Comparison of ENCODE assay signal across 1 cellular context in genomic region chr6:169702640-169703246, GRCh38.
A peak's percentile ranks its signal among the peaks of the same experiment; 100 is the strongest.
TF ChIP-seq lines count a peak whose summit lies in the region.

No MANE protein-coding gene starts in this region.

TF ChIP-seq in HEK293, 187 proteins besides CTCF, POLR2A, EP300 and RAD21 (continued from another document):
- TF ChIP-seq, protein P1, sequence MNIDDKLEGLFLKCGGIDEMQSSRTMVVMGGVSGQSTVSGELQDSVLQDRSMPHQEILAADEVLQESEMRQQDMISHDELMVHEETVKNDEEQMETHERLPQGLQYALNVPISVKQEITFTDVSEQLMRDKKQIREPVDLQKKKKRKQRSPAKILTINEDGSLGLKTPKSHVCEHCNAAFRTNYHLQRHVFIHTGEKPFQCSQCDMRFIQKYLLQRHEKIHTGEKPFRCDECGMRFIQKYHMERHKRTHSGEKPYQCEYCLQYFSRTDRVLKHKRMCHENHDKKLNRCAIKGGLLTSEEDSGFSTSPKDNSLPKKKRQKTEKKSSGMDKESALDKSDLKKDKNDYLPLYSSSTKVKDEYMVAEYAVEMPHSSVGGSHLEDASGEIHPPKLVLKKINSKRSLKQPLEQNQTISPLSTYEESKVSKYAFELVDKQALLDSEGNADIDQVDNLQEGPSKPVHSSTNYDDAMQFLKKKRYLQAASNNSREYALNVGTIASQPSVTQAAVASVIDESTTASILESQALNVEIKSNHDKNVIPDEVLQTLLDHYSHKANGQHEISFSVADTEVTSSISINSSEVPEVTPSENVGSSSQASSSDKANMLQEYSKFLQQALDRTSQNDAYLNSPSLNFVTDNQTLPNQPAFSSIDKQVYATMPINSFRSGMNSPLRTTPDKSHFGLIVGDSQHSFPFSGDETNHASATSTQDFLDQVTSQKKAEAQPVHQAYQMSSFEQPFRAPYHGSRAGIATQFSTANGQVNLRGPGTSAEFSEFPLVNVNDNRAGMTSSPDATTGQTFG (tag by site-specific recombination; IDR thresholded peaks at IDR 0.05; ENCODE audit: borderline replicate concordance) = no peak
- peak; percentile 61 for TF ChIP-seq SP2 (tag by site-specific recombination; IDR thresholded peaks at IDR 0.05)
- peak; percentile 55; the same call in 1 of the 2 replicates for TF ChIP-seq GLIS2 (tag by site-specific recombination; IDR thresholded peaks at IDR 0.05)
- no peak for TF ChIP-seq ZNF701 (tag by site-specific recombination; IDR thresholded peaks at IDR 0.05)
- TF ChIP-seq, protein P2, sequence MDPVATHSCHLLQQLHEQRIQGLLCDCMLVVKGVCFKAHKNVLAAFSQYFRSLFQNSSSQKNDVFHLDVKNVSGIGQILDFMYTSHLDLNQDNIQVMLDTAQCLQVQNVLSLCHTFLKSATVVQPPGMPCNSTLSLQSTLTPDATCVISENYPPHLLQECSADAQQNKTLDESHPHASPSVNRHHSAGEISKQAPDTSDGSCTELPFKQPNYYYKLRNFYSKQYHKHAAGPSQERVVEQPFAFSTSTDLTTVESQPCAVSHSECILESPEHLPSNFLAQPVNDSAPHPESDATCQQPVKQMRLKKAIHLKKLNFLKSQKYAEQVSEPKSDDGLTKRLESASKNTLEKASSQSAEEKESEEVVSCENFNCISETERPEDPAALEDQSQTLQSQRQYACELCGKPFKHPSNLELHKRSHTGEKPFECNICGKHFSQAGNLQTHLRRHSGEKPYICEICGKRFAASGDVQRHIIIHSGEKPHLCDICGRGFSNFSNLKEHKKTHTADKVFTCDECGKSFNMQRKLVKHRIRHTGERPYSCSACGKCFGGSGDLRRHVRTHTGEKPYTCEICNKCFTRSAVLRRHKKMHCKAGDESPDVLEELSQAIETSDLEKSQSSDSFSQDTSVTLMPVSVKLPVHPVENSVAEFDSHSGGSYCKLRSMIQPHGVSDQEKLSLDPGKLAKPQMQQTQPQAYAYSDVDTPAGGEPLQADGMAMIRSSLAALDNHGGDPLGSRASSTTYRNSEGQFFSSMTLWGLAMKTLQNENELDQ (tag by site-specific recombination; IDR thresholded peaks at IDR 0.05; ENCODE audit: low read depth) = no peak
- TF ChIP-seq BCL11B (tag by site-specific recombination; IDR thresholded peaks at IDR 0.05; ENCODE audit: low read depth) = no peak
- TF ChIP-seq HOXA7 (CRISPR knock-in tag; IDR thresholded peaks at IDR 0.05; ENCODE audit: borderline replicate concordance) = no peak
- no peak for TF ChIP-seq ZNF354C (tag by site-specific recombination; IDR thresholded peaks at IDR 0.05; ENCODE audit: borderline replicate concordance, low read depth)
- TF ChIP-seq GLIS1 (tag by site-specific recombination; IDR thresholded peaks at IDR 0.05) = 0 out of 2 replicates have a peak, but pooled peaks have one; percentile 11
- TF ChIP-seq ZFP69B (tag by site-specific recombination; IDR thresholded peaks at IDR 0.05) = no peak
- TF ChIP-seq, protein P3, sequence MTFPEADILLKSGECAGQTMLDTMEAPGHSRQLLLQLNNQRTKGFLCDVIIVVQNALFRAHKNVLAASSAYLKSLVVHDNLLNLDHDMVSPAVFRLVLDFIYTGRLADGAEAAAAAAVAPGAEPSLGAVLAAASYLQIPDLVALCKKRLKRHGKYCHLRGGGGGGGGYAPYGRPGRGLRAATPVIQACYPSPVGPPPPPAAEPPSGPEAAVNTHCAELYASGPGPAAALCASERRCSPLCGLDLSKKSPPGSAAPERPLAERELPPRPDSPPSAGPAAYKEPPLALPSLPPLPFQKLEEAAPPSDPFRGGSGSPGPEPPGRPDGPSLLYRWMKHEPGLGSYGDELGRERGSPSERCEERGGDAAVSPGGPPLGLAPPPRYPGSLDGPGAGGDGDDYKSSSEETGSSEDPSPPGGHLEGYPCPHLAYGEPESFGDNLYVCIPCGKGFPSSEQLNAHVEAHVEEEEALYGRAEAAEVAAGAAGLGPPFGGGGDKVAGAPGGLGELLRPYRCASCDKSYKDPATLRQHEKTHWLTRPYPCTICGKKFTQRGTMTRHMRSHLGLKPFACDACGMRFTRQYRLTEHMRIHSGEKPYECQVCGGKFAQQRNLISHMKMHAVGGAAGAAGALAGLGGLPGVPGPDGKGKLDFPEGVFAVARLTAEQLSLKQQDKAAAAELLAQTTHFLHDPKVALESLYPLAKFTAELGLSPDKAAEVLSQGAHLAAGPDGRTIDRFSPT (tag by site-specific recombination; IDR thresholded peaks at IDR 0.05) = no peak
- no peak for TF ChIP-seq ZFP37 (tag by site-specific recombination; IDR thresholded peaks at IDR 0.05)
- TF ChIP-seq ZNF423 (tag by site-specific recombination; IDR thresholded peaks at IDR 0.05) = peak; percentile 75
- TF ChIP-seq, protein P4, sequence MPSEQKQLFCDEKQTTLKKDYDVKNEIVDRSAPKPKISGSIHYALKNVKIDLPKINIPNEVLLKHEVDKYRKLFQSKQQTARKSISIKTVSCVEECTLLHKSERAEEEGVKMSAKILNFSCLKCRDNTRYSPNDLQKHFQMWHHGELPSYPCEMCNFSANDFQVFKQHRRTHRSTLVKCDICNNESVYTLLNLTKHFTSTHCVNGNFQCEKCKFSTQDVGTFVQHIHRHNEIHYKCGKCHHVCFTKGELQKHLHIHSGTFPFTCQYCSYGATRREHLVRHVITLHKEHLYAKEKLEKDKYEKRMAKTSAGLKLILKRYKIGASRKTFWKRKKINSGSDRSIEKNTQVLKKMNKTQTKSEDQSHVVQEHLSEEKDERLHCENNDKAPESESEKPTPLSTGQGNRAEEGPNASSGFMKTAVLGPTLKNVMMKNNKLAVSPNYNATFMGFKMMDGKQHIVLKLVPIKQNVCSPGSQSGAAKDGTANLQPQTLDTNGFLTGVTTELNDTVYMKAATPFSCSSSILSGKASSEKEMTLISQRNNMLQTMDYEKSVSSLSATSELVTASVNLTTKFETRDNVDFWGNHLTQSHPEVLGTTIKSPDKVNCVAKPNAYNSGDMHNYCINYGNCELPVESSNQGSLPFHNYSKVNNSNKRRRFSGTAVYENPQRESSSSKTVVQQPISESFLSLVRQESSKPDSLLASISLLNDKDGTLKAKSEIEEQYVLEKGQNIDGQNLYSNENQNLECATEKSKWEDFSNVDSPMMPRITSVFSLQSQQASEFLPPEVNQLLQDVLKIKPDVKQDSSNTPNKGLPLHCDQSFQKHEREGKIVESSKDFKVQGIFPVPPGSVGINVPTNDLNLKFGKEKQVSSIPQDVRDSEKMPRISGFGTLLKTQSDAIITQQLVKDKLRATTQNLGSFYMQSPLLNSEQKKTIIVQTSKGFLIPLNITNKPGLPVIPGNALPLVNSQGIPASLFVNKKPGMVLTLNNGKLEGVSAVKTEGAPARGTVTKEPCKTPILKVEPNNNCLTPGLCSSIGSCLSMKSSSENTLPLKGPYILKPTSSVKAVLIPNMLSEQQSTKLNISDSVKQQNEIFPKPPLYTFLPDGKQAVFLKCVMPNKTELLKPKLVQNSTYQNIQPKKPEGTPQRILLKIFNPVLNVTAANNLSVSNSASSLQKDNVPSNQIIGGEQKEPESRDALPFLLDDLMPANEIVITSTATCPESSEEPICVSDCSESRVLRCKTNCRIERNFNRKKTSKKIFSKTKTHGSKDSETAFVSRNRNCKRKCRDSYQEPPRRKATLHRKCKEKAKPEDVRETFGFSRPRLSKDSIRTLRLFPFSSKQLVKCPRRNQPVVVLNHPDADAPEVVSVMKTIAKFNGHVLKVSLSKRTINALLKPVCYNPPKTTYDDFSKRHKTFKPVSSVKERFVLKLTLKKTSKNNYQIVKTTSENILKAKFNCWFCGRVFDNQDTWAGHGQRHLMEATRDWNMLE (tag by site-specific recombination; conservative IDR thresholded peaks at IDR 0.05; ENCODE audit: low read depth) = no peak
- TF ChIP-seq KLF16 (tag by site-specific recombination; IDR thresholded peaks at IDR 0.05) = 0 out of 2 replicates have a peak, but pooled peaks have one; percentile 18
- TF ChIP-seq ZNF629 (tag by site-specific recombination; IDR thresholded peaks at IDR 0.05) = 0 out of 2 replicates have a peak, but pooled peaks have one; percentile 7
- TF ChIP-seq ZBTB17 (tag by site-specific recombination; IDR thresholded peaks at IDR 0.05) = peak; percentile 65
- no peak for TF ChIP-seq ZNF48 (tag by site-specific recombination; IDR thresholded peaks at IDR 0.05)
- no peak for TF ChIP-seq ZBTB26 (tag by site-specific recombination; optimal IDR thresholded peaks at IDR 0.05)
- TF ChIP-seq ZNF530 (tag by site-specific recombination; IDR thresholded peaks at IDR 0.05; ENCODE audit: low read depth) = no peak
- no peak for TF ChIP-seq ZNF26 (tag by site-specific recombination; IDR thresholded peaks at IDR 0.05)
- TF ChIP-seq ZBTB20 (tag by site-specific recombination; IDR thresholded peaks at IDR 0.05) = 0 out of 2 replicates have a peak, but pooled peaks have one; percentile 30
- no peak for TF ChIP-seq SCRT1 (tag by site-specific recombination; IDR thresholded peaks at IDR 0.05; ENCODE audit: borderline replicate concordance)
- no peak for TF ChIP-seq ZBTB6 (tag by site-specific recombination; IDR thresholded peaks at IDR 0.05)
- 0 out of 2 replicates have a peak, but pooled peaks have one; percentile 1 for TF ChIP-seq ZNF335 (tag by site-specific recombination; conservative IDR thresholded peaks at IDR 0.05)
- no peak for TF ChIP-seq ZNF560 (tag by site-specific recombination; IDR thresholded peaks at IDR 0.05; ENCODE audit: borderline replicate concordance)
- no peak for TF ChIP-seq ZNF549 (tag by site-specific recombination; IDR thresholded peaks at IDR 0.05)
- TF ChIP-seq ZNF660 (tag by site-specific recombination; IDR thresholded peaks at IDR 0.05) = no peak
- TF ChIP-seq, protein P5, sequence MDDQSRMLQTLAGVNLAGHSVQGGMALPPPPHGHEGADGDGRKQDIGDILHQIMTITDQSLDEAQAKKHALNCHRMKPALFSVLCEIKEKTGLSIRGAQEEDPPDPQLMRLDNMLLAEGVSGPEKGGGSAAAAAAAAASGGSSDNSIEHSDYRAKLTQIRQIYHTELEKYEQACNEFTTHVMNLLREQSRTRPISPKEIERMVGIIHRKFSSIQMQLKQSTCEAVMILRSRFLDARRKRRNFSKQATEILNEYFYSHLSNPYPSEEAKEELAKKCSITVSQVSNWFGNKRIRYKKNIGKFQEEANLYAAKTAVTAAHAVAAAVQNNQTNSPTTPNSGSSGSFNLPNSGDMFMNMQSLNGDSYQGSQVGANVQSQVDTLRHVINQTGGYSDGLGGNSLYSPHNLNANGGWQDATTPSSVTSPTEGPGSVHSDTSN (CRISPR knock-in tag; IDR thresholded peaks at IDR 0.05) = 0 out of 2 replicates have a peak, but pooled peaks have one; percentile 38
- TF ChIP-seq ZNF514 (tag by site-specific recombination; IDR thresholded peaks at IDR 0.05) = no peak
- no peak for TF ChIP-seq ZNF266 (tag by site-specific recombination; IDR thresholded peaks at IDR 0.05; ENCODE audit: low read depth)
- TF ChIP-seq ZNF529 (tag by site-specific recombination; IDR thresholded peaks at IDR 0.05; ENCODE audit: insufficient replicate concordance) = no peak
TF ChIP-seq in HEK293: peak in this region for 14.
